ENCODE assay signal across 2 cellular contexts in the genomic region with DNA sequence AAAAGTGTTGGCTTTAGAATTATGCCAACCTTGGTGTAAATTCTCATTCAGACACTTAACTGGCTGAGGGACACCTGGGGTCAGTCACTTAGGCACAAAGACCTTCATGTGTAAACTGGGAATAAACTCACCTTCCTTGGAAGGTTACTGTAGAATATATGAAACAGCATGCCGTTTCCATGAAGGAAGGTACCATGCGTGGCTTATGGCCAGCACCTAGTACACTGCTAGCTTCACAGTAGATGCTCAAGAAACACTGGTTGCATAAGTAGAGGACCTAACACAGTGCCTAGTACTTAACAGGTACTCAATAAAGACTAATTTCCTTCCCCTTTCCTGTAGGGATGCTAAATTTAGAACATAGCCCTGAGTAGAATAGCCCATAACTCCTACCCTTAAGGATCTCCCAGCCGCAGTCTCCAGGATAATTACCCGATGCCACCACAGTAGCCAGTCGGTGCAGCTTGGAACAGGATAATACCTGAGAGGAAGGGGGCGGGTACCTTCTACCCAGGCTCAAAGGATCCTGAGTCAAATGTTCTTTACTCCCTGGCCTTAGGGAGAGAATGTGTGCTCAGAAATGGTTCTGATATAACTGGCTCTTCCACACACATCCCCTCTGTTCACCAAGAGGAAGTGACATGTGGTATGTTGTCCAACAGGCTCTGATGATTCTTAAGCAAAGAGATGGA.
TF ChIP-seq lines count a peak whose summit lies in the region.

No MANE protein-coding gene starts in this region.

TF ChIP-seq in A549, 52 proteins besides CTCF, POLR2A, EP300 and RAD21:
- TF ChIP-seq KDM5A (IDR thresholded peaks at IDR 0.05) (no peak), CHD2 (IDR thresholded peaks at IDR 0.05; ENCODE audit: low read length, partially characterized antibody) (no peak), POLR2AphosphoS2 (conservative IDR thresholded peaks at IDR 0.05; ENCODE audit: low read length) (0 out of 2 replicates have a peak, but pooled peaks have one; percentile 42), FOXS1 (CRISPR knock-in tag; IDR thresholded peaks at IDR 0.05) (no peak), TP53 (CRISPR knock-in tag; IDR thresholded peaks at IDR 0.05) (0 out of 2 replicates have a peak, but pooled peaks have one; percentile 42), NFE2L2 (conservative IDR thresholded peaks at IDR 0.05; ENCODE audit: low read length) (no peak), HEYL (CRISPR knock-in tag; IDR thresholded peaks at IDR 0.05) (peak; percentile 58; the same call in 1 of the 2 replicates)

TF ChIP-seq in K562, 482 proteins besides CTCF, POLR2A, EP300 and RAD21:
- TF ChIP-seq, protein P1, sequence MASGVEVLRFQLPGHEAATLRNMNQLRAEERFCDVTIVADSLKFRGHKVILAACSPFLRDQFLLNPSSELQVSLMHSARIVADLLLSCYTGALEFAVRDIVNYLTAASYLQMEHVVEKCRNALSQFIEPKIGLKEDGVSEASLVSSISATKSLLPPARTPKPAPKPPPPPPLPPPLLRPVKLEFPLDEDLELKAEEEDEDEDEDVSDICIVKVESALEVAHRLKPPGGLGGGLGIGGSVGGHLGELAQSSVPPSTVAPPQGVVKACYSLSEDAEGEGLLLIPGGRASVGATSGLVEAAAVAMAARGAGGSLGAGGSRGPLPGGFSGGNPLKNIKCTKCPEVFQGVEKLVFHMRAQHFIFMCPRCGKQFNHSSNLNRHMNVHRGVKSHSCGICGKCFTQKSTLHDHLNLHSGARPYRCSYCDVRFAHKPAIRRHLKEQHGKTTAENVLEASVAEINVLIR (CRISPR knock-in tag; IDR thresholded peaks at IDR 0.05), result 0 out of 2 replicates have a peak, but pooled peaks have one; percentile 21
- TF ChIP-seq SIN3A (IDR thresholded peaks at IDR 0.05; ENCODE audit: borderline replicate concordance in 2 of 2, control insufficient read depth in 1 of 2, low read depth in 2 of 2, low read length in 2 of 2) (peak in 1 of 2 experiments; percentile 20; a peak in 1 of 4 replicates), CEBPG (CRISPR knock-in tag; IDR thresholded peaks at IDR 0.05) (no peak), CEBPG (tag; conservative IDR thresholded peaks at IDR 0.05 in 1 of 2, IDR thresholded peaks at IDR 0.05 in 1 of 2) (peak in 1 of 2 experiments; percentile 24; a peak in 1 of 4 replicates), SPI1 (IDR thresholded peaks at IDR 0.05; ENCODE audit: borderline replicate concordance, low read depth, low read length) (peak; percentile 64; the same call in 1 of the 2 replicates), OTX1 (CRISPR knock-in tag; IDR thresholded peaks at IDR 0.05) (no peak), YBX1 (IDR thresholded peaks at IDR 0.05) (no peak), POLR2H (tag; IDR thresholded peaks at IDR 0.05; ENCODE audit: low read depth) (peak; percentile 57; the same call in 1 of the 2 replicates), MEF2A (IDR thresholded peaks at IDR 0.05; ENCODE audit: control insufficient read depth, low read depth, low read length) (no peak), JUN (IDR thresholded peaks at IDR 0.05; ENCODE audit: borderline replicate concordance, low read depth, low read length) (no peak), JUN (CRISPR knock-in tag; IDR thresholded peaks at IDR 0.05; ENCODE audit: borderline replicate concordance) (no peak), TFAM (CRISPR knock-in tag; conservative IDR thresholded peaks at IDR 0.05) (no peak)
- TF ChIP-seq, protein P2, sequence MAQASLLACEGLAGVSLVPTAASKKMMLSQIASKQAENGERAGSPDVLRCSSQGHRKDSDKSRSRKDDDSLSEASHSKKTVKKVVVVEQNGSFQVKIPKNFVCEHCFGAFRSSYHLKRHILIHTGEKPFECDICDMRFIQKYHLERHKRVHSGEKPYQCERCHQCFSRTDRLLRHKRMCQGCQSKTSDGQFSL (CRISPR knock-in tag; IDR thresholded peaks at IDR 0.05), result 0 out of 2 replicates have a peak, but pooled peaks have one; percentile 9
- TF ChIP-seq, protein P2 (tag; IDR thresholded peaks at IDR 0.05), result no peak
